8 cellular contexts compared by ENCODE assay signal in the genomic region with DNA sequence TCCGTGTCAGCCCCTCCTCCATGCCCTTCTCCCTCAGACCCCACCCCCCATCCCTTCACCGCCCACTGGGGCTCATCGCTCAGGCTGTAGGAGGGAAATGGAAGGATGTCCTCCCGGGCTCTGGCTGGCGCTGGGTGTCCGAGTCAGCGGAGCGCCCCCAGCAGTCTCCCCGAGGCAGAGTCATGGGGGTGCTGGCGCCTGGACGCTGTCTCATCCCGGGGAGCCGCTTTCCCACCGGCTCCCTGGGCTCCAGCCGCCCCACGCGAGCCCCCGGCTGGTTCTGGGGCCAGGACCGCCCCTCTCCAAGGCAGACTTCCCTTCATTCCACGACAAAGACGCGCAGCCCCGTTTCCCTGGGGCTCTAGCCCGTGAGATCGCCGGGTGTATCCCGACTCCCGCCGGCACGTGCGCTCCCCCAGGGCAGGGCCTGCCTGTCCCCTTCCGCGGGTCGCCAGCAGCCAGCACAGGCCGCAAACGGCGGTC. TPM values are rescaled to one million over a fixed set of nuclear protein-coding genes. Genes with fewer than 3 reads are reported as not detected.
A peak's percentile ranks its signal among the peaks of the same experiment; 100 is the strongest.
DNase-seq lines count a peak whose midpoint lies in the region; ATAC-seq and TF ChIP-seq lines count a peak whose summit lies in the region.

No MANE protein-coding gene starts in this region.

- no peaks in the 10 kb centered on the region for H3K36me3 Mint-ChIP-seq in activated naive CD4-positive, alpha-beta T cell treated with anti-CD3 and anti-CD28 coated beads, Interleukin-2, amount 50 U/mL, for 72 hours
- H3K36me3 Mint-ChIP-seq in glutamatergic neuron (ENCODE audit: unreplicated experiment) (no peaks in the 10 kb centered on the region), osteocyte (ENCODE audit: unreplicated experiment) (no peaks in the 10 kb centered on the region)

- H3K27me3 Mint-ChIP-seq in glutamatergic neuron (ENCODE audit: unreplicated experiment) = peaks cover 17% of the 10 kb centered on the region
- no peaks in the 10 kb centered on the region for H3K27me3 Mint-ChIP-seq in osteocyte (ENCODE audit: unreplicated experiment)

- H3K4me1 Mint-ChIP-seq in glutamatergic neuron (ENCODE audit: low read depth, unreplicated experiment) = peaks cover 14% of the 10 kb centered on the region
- H3K4me1 Mint-ChIP-seq in osteocyte (ENCODE audit: unreplicated experiment) = peaks cover 22% of the 10 kb centered on the region

- DNase-seq in NCI-H1417 (lab: John Stamatoyannopoulos, UW) = peak in 2 of 3 experiments; percentile 66 to 81
- no peak for DNase-seq in NCI-H1417 treated with DMSO at 0.1 percent for 48 hours (lab: John Stamatoyannopoulos, UW)
- peak; percentile 86 for DNase-seq in NAMALWA (ENCODE audit: low spot score)
- no peak for DNase-seq in activated naive CD4-positive, alpha-beta T cell treated with anti-CD3 and anti-CD28 coated beads, Interleukin-2, amount 50 U/mL, for 72 hours (ENCODE audit: low spot score in 2 of 2)
- DNase-seq in glutamatergic neuron = peak; percentile 78
- DNase-seq in osteocyte (ENCODE audit: extremely low spot score, unreplicated experiment) = no peak
- no peak for DNase-seq in NCI-H2107 (lab: John Stamatoyannopoulos, UW)

- peak; percentile 6 for ATAC-seq in GM21717 (IDR thresholded peaks at IDR 0.05; ENCODE audit: unreplicated experiment)
- ATAC-seq in activated naive CD4-positive, alpha-beta T cell treated with anti-CD3 and anti-CD28 coated beads, Interleukin-2, amount 50 U/mL, for 72 hours = peak; percentile 54 to 62

- H3K4me3 Mint-ChIP-seq in glutamatergic neuron (ENCODE audit: unreplicated experiment) = peak overlapping the region; percentile 85
- peak overlapping the region; percentile 79 for H3K4me3 Mint-ChIP-seq in osteocyte (ENCODE audit: unreplicated experiment)

- peak overlapping the region; percentile 75 to 78 for H3K27ac Mint-ChIP-seq in activated naive CD4-positive, alpha-beta T cell treated with anti-CD3 and anti-CD28 coated beads, Interleukin-2, amount 50 U/mL, for 72 hours
- peak overlapping the region; percentile 99 for H3K27ac Mint-ChIP-seq in glutamatergic neuron (ENCODE audit: unreplicated experiment)
- H3K27ac Mint-ChIP-seq in osteocyte (ENCODE audit: unreplicated experiment) = peak overlapping the region; percentile 75

- TF ChIP-seq CTCF in glutamatergic neuron (IDR thresholded peaks at IDR 0.05; ENCODE audit: partially characterized antibody, unreplicated experiment) (peak; percentile 11), osteocyte (IDR thresholded peaks at IDR 0.05) (no peak)

- no peaks in the 10 kb centered on the region for H3K9me3 Mint-ChIP-seq in activated naive CD4-positive, alpha-beta T cell treated with anti-CD3 and anti-CD28 coated beads, Interleukin-2, amount 50 U/mL, for 72 hours
- peaks cover 10% of the 10 kb centered on the region for H3K9me3 Mint-ChIP-seq in glutamatergic neuron (ENCODE audit: unreplicated experiment)
- H3K9me3 Mint-ChIP-seq in osteocyte (ENCODE audit: unreplicated experiment) = no peaks in the 10 kb centered on the region

RNA-seq across cellular contexts. Expression of a gene that starts 0.4 kb away (rescaled TPM):
- total RNA-seq in activated naive CD4-positive, alpha-beta T cell treated with anti-CD3 and anti-CD28 coated beads, Interleukin-2, amount 50 U/mL, for 72 hours = 10 to 100 TPM; 17.6 to 22.6 TPM
- 61.1 TPM for total RNA-seq in glutamatergic neuron (ENCODE audit: unreplicated experiment)
- 41.5 and 41.7 TPM in 2 replicates for total RNA-seq in osteocyte

RNA-seq across cellular contexts. Expression of a gene that starts 5.6 kb away (rescaled TPM):
- total RNA-seq in activated naive CD4-positive, alpha-beta T cell treated with anti-CD3 and anti-CD28 coated beads, Interleukin-2, amount 50 U/mL, for 72 hours = 10 to 100 TPM; 10.1 to 14.7 TPM
- total RNA-seq in glutamatergic neuron (ENCODE audit: unreplicated experiment) (134 TPM), osteocyte (48.2 and 49.7 TPM in 2 replicates)

RNA-seq across cellular contexts. Expression of a gene that starts 5.7 kb away (rescaled TPM):
- 10 to 100 TPM in 1 of 2 donors, 1 to 10 TPM in 1; 6.2 to 10.7 TPM for total RNA-seq in activated naive CD4-positive, alpha-beta T cell treated with anti-CD3 and anti-CD28 coated beads, Interleukin-2, amount 50 U/mL, for 72 hours
- total RNA-seq in glutamatergic neuron (ENCODE audit: unreplicated experiment) (18.9 TPM), osteocyte (2.6 and 3.1 TPM in 2 replicates)

RNA-seq across cellular contexts. Expression of a gene that starts 6.4 kb away (rescaled TPM):
- 10 to 100 TPM; 22.2 to 24.5 TPM for total RNA-seq in activated naive CD4-positive, alpha-beta T cell treated with anti-CD3 and anti-CD28 coated beads, Interleukin-2, amount 50 U/mL, for 72 hours
- total RNA-seq in glutamatergic neuron (ENCODE audit: unreplicated experiment) = 31.7 TPM
- total RNA-seq in osteocyte = 11.3 and 17.3 TPM in 2 replicates

RNA-seq across cellular contexts. Expression of a gene that starts 14.9 kb away (rescaled TPM):
- total RNA-seq in activated naive CD4-positive, alpha-beta T cell treated with anti-CD3 and anti-CD28 coated beads, Interleukin-2, amount 50 U/mL, for 72 hours = 10 to 100 TPM in 1 of 2 donors, 1 to 10 TPM in 1; 2.8 to 16.4 TPM
- 85.1 TPM for total RNA-seq in glutamatergic neuron (ENCODE audit: unreplicated experiment)
- total RNA-seq in osteocyte = 0.32 and 0.44 TPM in 2 replicates

Comparison
In these comparisons a context has a peak if more than half of its experiments do, and no peak if none do; other contexts are left out.
1. DNase-seq: peak in NCI-H1417 (2 of 3), NAMALWA (single experiment) and glutamatergic neuron (single experiment); none in NCI-H1417 treated with DMSO at 0.1 percent for 48 hours (single experiment), activated naive CD4-positive, alpha-beta T cell treated with anti-CD3 and anti-CD28 coated beads, Interleukin-2, amount 50 U/mL, for 72 hours (0 of 2), osteocyte (single experiment) and NCI-H2107 (single experiment).
2. Peak in every context shown above with its lines, with median percentiles within 50 percentile points of each other: H3K27ac Mint-ChIP-seq.